ENCODE assay signal across 1 cellular context in genomic region chr3:193452338-193452737, GRCh38.
TF ChIP-seq lines count a peak whose summit lies in the region.

No MANE protein-coding gene starts in this region.

TF ChIP-seq in GM23338, 12 proteins besides CTCF, POLR2A, EP300 and RAD21 (continued from another document):
- no peak for TF ChIP-seq ZNF462 (CRISPR knock-in tag; IDR thresholded peaks at IDR 0.05)
- no peak for TF ChIP-seq ETS1 (IDR thresholded peaks at IDR 0.05)
- no peak for TF ChIP-seq CREB1 (CRISPR knock-in tag; IDR thresholded peaks at IDR 0.05; ENCODE audit: low read depth)
